ENCODE assay signal across 10 cellular contexts in genomic region chr1:65429806-65430205, GRCh38. TPM values are rescaled to one million over a fixed set of nuclear protein-coding genes. Genes with fewer than 3 reads are reported as not detected.
DNase-seq lines count a peak whose midpoint lies in the region; ATAC-seq and TF ChIP-seq lines count a peak whose summit lies in the region.
"Had no signal": no experiment of that assay in that cellular context is flagged by ENCODE, and none has a peak within 500 bp of the region (broad histone marks: within the 10 kb centered on the region; RNA-seq: fewer than 3 reads in every experiment).

No MANE protein-coding gene starts in this region.

- TF ChIP-seq POLR2A in sigmoid colon (IDR thresholded peaks at IDR 0.05), result no peak

- H3K4me1 Mint-ChIP-seq in T-helper 17 cell (peaks cover 22% of the 10 kb centered on the region), type B pancreatic cell (ENCODE audit: unreplicated experiment) (peaks cover 3% of the 10 kb centered on the region)

- WGBS in sigmoid colon, 2 donors, result 74 to 78% methylated on average over 7 of the region's 7 CpGs

- no peak for ATAC-seq in T-helper 17 cell
- ATAC-seq in GM18858 (IDR thresholded peaks at IDR 0.05; ENCODE audit: unreplicated experiment), result no peak
- ATAC-seq: activated CD8-positive, alpha-beta memory T cell treated with anti-CD3 and anti-CD28 coated beads, Interleukin-2, amount 10 ng/mL, durations not matched to agents 7 days and 5 days had no signal

- TF ChIP-seq CTCF in fibroblast of the aortic adventitia (IDR thresholded peaks at IDR 0.05; ENCODE audit: insufficient read depth, low read length), result no peak
- TF ChIP-seq CTCF in sigmoid colon (IDR thresholded peaks at IDR 0.05), result no peak
- no peak for TF ChIP-seq CTCF in type B pancreatic cell (conservative IDR thresholded peaks at IDR 0.05)

- intact Hi-C loops in sigmoid colon (cut with DNase I), result loop anchor here (2.0 kb wide), 1 partner anchor 257 kb away; no protein-coding TSS in a partner anchor

- TF ChIP-seq EP300 in sigmoid colon (IDR thresholded peaks at IDR 0.05), result no peak

- H3K9me3 ChIP-seq in T-helper 17 cell (ENCODE audit: control insufficient read depth, low read length, poor library complexity, severe bottlenecking) (no peaks in the 10 kb centered on the region), sigmoid colon (no peaks in the 10 kb centered on the region)

- no peak overlapping the region for H3K4me3 ChIP-seq in fibroblast of the aortic adventitia (ENCODE audit: low read depth, low read length)
- H3K4me3 ChIP-seq in sigmoid colon, result no peak overlapping the region

- H3K27me3 Mint-ChIP-seq in T-helper 17 cell (no peaks in the 10 kb centered on the region), type B pancreatic cell (no peaks in the 10 kb centered on the region)
- H3K27me3 Mint-ChIP-seq: activated CD8-positive, alpha-beta memory T cell treated with anti-CD3 and anti-CD28 coated beads, Interleukin-2, amount 10 ng/mL, durations not matched to agents 7 days and 5 days had no signal

- H3K27ac Mint-ChIP-seq in T-helper 17 cell (peak overlapping the region; percentile 46), type B pancreatic cell (no peak overlapping the region)
- H3K27ac Mint-ChIP-seq: activated CD8-positive, alpha-beta memory T cell treated with anti-CD3 and anti-CD28 coated beads, Interleukin-2, amount 10 ng/mL, durations not matched to agents 7 days and 5 days had no signal

- no peak overlapping the region for H3K4me3 Mint-ChIP-seq in T-helper 17 cell
- H3K4me3 Mint-ChIP-seq in type B pancreatic cell, result no peak overlapping the region
- H3K4me3 Mint-ChIP-seq: activated CD8-positive, alpha-beta memory T cell treated with anti-CD3 and anti-CD28 coated beads, Interleukin-2, amount 10 ng/mL, durations not matched to agents 7 days and 5 days had no signal

- H3K4me1 ChIP-seq in sigmoid colon, result peaks cover 0 to 14% (median 7%) of the 10 kb centered on the region in 4 donors

- H3K27me3 ChIP-seq in sigmoid colon, result no peaks in the 10 kb centered on the region

- peak overlapping the region in 3 of 4 donors; percentile 0 to 55 (median 29) for H3K27ac ChIP-seq in sigmoid colon

- DNase-seq in GM03348 (ENCODE audit: low spot score) (peak; percentile 57), T-helper 17 cell (no peak), fibroblast of the aortic adventitia (ENCODE audit: low read depth) (peak; percentile 64), sigmoid colon (no peak), type B pancreatic cell (ENCODE audit: extremely low spot score, unreplicated experiment) (no peak), NCI-H748 (lab: John Stamatoyannopoulos, UW; ENCODE audit: unreplicated experiment) (no peak)
- DNase-seq in stimulated activated CD8-positive, alpha-beta memory T cell treated with anti-CD3 and anti-CD28 coated beads, Interleukin-4, amount 100 ng/mL, for 48 hours, result no peak
- DNase-seq: activated CD8-positive, alpha-beta memory T cell treated with anti-CD3 and anti-CD28 coated beads, Interleukin-2, amount 10 ng/mL, durations not matched to agents 7 days and 5 days; head of caudate nucleus had no signal

- peaks cover 0 to 77% (median 16%) of the 10 kb centered on the region in 4 donors for H3K36me3 ChIP-seq in sigmoid colon

- H3K36me3 Mint-ChIP-seq in T-helper 17 cell (ENCODE audit: low read depth) (peaks cover 18% of the 10 kb centered on the region), type B pancreatic cell (peaks cover 31% of the 10 kb centered on the region)

- H3K9me3 Mint-ChIP-seq in type B pancreatic cell, result no peaks in the 10 kb centered on the region

RNA-seq across cellular contexts. Expression of gene LEPR, which starts 9.3 kb away (rescaled TPM):
- 1 to 10 TPM; 1.9 to 5.8 TPM for total RNA-seq in T-helper 17 cell
- 6.3 and 6.9 TPM in 2 replicates for total RNA-seq in fibroblast of the aortic adventitia (ENCODE audit: low replicate concordance)
- total RNA-seq in sigmoid colon, result 10 to 100 TPM in 2 of 4 donors, 1 to 10 TPM in 2; 5.3 to 24.7 (median 9.9) TPM
- polyA plus RNA-seq in sigmoid colon, result 1 to 10 TPM in 1 of 3 donors, under 1 TPM in 2; 0.46 to 2.6 (median 0.60) TPM
- 5.4 and 7.2 TPM in 2 replicates for total RNA-seq in type B pancreatic cell (ENCODE audit: low replicate concordance)

RNA-seq across cellular contexts. Expression of gene LEPROT, which starts 9.3 kb away (rescaled TPM):
- total RNA-seq in T-helper 17 cell, result 10 to 100 TPM; 14.7 to 30.2 TPM
- 32.6 and 65.4 TPM in 2 replicates for total RNA-seq in fibroblast of the aortic adventitia (ENCODE audit: low replicate concordance)
- total RNA-seq in sigmoid colon, result 10 to 100 TPM; 48.2 to 67.8 (median 57.0) TPM
- 10 to 100 TPM; 14.3 to 29.8 (median 15.6) TPM for polyA plus RNA-seq in sigmoid colon
- total RNA-seq in type B pancreatic cell (ENCODE audit: low replicate concordance), result 54.3 and 54.8 TPM in 2 replicates

Comparison
In these comparisons a context has a peak if more than half of its experiments do, and no peak if none do; other contexts are left out.
1. DNase-seq: peak in GM03348 (single experiment) and fibroblast of the aortic adventitia (single experiment); none in T-helper 17 cell (0 of 3), sigmoid colon (single experiment), type B pancreatic cell (single experiment), NCI-H748 (single experiment) and stimulated activated CD8-positive, alpha-beta memory T cell treated with anti-CD3 and anti-CD28 coated beads, Interleukin-4, amount 100 ng/mL, for 48 hours (single experiment).